1 cellular context compared by ENCODE assay signal in the genomic region with DNA sequence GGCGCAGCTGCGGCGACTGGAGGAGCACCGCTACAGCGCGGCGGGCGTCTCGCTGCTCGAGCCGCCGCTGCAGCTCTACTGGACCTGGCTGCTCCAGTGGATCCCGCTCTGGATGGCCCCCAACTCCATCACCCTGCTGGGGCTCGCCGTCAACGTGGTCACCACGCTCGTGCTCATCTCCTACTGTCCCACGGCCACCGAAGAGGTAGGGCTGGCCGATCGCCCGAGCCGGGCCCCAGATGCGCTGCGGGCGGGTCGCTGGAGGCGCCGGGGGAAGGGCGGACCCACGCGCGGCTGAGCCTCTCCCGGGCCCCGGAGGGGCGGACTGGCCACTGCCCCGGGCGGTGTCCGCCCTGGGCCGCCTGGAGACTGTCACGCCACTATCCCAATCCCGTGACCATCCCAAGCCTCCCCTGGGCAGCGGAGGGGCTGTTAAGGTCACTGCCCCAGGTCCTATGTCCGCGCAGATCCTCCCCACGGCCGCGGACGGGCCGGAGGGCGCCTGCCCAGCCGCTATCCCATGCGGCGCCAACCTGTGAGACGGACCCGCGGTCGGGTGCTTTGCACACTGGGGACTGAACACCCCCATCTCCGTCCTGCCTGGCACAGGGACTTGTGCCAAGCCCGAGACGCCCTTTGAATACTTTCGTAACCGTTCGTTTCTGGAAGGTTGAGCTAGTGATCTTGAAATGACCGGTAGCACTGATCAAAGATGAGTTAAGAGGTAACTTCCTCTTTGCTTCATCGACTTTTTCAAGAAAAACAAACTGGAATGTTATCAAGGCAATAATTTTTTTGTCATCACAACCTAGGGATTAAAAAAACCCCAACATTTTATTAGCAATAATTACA.
TF ChIP-seq lines count a peak whose summit lies in the region.

No MANE protein-coding gene starts in this region.

TF ChIP-seq in HepG2, 621 proteins besides CTCF, POLR2A, EP300 and RAD21 (continued from another document and continues in another):
- TF ChIP-seq, protein P1, sequence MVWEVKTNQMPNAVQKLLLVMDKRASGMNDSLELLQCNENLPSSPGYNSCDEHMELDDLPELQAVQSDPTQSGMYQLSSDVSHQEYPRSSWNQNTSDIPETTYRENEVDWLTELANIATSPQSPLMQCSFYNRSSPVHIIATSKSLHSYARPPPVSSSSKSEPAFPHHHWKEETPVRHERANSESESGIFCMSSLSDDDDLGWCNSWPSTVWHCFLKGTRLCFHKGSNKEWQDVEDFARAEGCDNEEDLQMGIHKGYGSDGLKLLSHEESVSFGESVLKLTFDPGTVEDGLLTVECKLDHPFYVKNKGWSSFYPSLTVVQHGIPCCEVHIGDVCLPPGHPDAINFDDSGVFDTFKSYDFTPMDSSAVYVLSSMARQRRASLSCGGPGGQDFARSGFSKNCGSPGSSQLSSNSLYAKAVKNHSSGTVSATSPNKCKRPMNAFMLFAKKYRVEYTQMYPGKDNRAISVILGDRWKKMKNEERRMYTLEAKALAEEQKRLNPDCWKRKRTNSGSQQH (CRISPR knock-in tag; IDR thresholded peaks at IDR 0.05; ENCODE audit: low read depth): no peak
- TF ChIP-seq, protein P2, sequence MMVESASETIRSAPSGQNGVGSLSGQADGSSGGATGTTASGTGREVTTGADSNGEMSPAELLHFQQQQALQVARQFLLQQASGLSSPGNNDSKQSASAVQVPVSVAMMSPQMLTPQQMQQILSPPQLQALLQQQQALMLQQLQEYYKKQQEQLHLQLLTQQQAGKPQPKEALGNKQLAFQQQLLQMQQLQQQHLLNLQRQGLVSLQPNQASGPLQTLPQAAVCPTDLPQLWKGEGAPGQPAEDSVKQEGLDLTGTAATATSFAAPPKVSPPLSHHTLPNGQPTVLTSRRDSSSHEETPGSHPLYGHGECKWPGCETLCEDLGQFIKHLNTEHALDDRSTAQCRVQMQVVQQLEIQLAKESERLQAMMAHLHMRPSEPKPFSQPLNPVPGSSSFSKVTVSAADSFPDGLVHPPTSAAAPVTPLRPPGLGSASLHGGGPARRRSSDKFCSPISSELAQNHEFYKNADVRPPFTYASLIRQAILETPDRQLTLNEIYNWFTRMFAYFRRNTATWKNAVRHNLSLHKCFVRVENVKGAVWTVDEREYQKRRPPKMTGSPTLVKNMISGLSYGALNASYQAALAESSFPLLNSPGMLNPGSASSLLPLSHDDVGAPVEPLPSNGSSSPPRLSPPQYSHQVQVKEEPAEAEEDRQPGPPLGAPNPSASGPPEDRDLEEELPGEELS (CRISPR knock-in tag; IDR thresholded peaks at IDR 0.05): 0 out of 2 replicates have a peak, but pooled peaks have one; percentile 33
- TF ChIP-seq NFATC3 (CRISPR knock-in tag; IDR thresholded peaks at IDR 0.05) (no peak), ZNF619 (CRISPR knock-in tag; IDR thresholded peaks at IDR 0.05) (no peak), ETV5 (CRISPR knock-in tag; IDR thresholded peaks at IDR 0.05; ENCODE audit: borderline replicate concordance) (peak; percentile 62; the same call in 1 of the 2 replicates), BORCS8-MEF2B (CRISPR knock-in tag; IDR thresholded peaks at IDR 0.05) (no peak), PHF5A (CRISPR knock-in tag; IDR thresholded peaks at IDR 0.05; ENCODE audit: low read depth, unreplicated experiment) (no peak), PHF8 (CRISPR knock-in tag; IDR thresholded peaks at IDR 0.05) (peak; percentile 42; the same call in 1 of the 2 replicates), ZNF124 (CRISPR knock-in tag; IDR thresholded peaks at IDR 0.05) (no peak), KAT8 (CRISPR knock-in tag; IDR thresholded peaks at IDR 0.05) (no peak), ZNF567 (CRISPR knock-in tag; IDR thresholded peaks at IDR 0.05; ENCODE audit: borderline replicate concordance) (no peak), PITX1 (CRISPR knock-in tag; IDR thresholded peaks at IDR 0.05) (no peak), ATF7 (IDR thresholded peaks at IDR 0.05) (no peak), ATF7 (CRISPR knock-in tag; IDR thresholded peaks at IDR 0.05) (no peak), NRL (CRISPR knock-in tag; IDR thresholded peaks at IDR 0.05; ENCODE audit: borderline replicate concordance) (no peak; the same call in 1 of the 2 replicates), NFE2 (CRISPR knock-in tag; IDR thresholded peaks at IDR 0.05) (no peak), CC2D1A (CRISPR knock-in tag; IDR thresholded peaks at IDR 0.05) (no peak), ZBTB1 (CRISPR knock-in tag; IDR thresholded peaks at IDR 0.05; ENCODE audit: borderline replicate concordance) (no peak), ZNF550 (CRISPR knock-in tag; IDR thresholded peaks at IDR 0.05; ENCODE audit: borderline replicate concordance) (no peak), ZSCAN9 (CRISPR knock-in tag; IDR thresholded peaks at IDR 0.05; ENCODE audit: borderline replicate concordance) (no peak), MIER2 (CRISPR knock-in tag; IDR thresholded peaks at IDR 0.05) (no peak), NCOR1 (IDR thresholded peaks at IDR 0.05; ENCODE audit: borderline replicate concordance, low read length) (no peak), DNMT1 (CRISPR knock-in tag; IDR thresholded peaks at IDR 0.05) (no peak), THAP11 (CRISPR knock-in tag; IDR thresholded peaks at IDR 0.05) (no peak), EED (CRISPR knock-in tag; IDR thresholded peaks at IDR 0.05) (no peak), RXRB (CRISPR knock-in tag; IDR thresholded peaks at IDR 0.05; ENCODE audit: borderline replicate concordance) (no peak), HMG20B (CRISPR knock-in tag; conservative IDR thresholded peaks at IDR 0.05) (no peak)
- TF ChIP-seq, protein P3, sequence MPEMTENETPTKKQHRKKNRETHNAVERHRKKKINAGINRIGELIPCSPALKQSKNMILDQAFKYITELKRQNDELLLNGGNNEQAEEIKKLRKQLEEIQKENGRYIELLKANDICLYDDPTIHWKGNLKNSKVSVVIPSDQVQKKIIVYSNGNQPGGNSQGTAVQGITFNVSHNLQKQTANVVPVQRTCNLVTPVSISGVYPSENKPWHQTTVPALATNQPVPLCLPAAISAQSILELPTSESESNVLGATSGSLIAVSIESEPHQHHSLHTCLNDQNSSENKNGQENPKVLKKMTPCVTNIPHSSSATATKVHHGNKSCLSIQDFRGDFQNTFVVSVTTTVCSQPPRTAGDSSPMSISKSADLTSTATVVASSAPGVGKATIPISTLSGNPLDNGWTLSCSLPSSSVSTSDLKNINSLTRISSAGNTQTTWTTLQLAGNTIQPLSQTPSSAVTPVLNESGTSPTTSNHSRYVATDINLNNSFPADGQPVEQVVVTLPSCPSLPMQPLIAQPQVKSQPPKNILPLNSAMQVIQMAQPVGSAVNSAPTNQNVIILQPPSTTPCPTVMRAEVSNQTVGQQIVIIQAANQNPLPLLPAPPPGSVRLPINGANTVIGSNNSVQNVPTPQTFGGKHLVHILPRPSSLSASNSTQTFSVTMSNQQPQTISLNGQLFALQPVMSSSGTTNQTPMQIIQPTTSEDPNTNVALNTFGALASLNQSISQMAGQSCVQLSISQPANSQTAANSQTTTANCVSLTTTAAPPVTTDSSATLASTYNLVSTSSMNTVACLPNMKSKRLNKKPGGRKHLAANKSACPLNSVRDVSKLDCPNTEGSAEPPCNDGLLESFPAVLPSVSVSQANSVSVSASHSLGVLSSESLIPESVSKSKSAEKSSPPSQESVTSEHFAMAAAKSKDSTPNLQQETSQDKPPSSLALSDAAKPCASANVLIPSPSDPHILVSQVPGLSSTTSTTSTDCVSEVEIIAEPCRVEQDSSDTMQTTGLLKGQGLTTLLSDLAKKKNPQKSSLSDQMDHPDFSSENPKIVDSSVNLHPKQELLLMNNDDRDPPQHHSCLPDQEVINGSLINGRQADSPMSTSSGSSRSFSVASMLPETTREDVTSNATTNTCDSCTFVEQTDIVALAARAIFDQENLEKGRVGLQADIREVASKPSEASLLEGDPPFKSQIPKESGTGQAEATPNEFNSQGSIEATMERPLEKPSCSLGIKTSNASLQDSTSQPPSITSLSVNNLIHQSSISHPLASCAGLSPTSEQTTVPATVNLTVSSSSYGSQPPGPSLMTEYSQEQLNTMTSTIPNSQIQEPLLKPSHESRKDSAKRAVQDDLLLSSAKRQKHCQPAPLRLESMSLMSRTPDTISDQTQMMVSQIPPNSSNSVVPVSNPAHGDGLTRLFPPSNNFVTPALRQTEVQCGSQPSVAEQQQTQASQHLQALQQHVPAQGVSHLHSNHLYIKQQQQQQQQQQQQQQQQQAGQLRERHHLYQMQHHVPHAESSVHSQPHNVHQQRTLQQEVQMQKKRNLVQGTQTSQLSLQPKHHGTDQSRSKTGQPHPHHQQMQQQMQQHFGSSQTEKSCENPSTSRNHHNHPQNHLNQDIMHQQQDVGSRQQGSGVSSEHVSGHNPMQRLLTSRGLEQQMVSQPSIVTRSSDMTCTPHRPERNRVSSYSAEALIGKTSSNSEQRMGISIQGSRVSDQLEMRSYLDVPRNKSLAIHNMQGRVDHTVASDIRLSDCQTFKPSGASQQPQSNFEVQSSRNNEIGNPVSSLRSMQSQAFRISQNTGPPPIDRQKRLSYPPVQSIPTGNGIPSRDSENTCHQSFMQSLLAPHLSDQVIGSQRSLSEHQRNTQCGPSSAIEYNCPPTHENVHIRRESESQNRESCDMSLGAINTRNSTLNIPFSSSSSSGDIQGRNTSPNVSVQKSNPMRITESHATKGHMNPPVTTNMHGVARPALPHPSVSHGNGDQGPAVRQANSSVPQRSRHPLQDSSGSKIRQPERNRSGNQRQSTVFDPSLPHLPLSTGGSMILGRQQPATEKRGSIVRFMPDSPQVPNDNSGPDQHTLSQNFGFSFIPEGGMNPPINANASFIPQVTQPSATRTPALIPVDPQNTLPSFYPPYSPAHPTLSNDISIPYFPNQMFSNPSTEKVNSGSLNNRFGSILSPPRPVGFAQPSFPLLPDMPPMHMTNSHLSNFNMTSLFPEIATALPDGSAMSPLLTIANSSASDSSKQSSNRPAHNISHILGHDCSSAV (CRISPR knock-in tag; IDR thresholded peaks at IDR 0.05; ENCODE audit: borderline replicate concordance): no peak
- TF ChIP-seq, protein P4, sequence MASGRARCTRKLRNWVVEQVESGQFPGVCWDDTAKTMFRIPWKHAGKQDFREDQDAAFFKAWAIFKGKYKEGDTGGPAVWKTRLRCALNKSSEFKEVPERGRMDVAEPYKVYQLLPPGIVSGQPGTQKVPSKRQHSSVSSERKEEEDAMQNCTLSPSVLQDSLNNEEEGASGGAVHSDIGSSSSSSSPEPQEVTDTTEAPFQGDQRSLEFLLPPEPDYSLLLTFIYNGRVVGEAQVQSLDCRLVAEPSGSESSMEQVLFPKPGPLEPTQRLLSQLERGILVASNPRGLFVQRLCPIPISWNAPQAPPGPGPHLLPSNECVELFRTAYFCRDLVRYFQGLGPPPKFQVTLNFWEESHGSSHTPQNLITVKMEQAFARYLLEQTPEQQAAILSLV (CRISPR knock-in tag; IDR thresholded peaks at IDR 0.05; ENCODE audit: borderline replicate concordance): no peak
- TF ChIP-seq, protein P5, sequence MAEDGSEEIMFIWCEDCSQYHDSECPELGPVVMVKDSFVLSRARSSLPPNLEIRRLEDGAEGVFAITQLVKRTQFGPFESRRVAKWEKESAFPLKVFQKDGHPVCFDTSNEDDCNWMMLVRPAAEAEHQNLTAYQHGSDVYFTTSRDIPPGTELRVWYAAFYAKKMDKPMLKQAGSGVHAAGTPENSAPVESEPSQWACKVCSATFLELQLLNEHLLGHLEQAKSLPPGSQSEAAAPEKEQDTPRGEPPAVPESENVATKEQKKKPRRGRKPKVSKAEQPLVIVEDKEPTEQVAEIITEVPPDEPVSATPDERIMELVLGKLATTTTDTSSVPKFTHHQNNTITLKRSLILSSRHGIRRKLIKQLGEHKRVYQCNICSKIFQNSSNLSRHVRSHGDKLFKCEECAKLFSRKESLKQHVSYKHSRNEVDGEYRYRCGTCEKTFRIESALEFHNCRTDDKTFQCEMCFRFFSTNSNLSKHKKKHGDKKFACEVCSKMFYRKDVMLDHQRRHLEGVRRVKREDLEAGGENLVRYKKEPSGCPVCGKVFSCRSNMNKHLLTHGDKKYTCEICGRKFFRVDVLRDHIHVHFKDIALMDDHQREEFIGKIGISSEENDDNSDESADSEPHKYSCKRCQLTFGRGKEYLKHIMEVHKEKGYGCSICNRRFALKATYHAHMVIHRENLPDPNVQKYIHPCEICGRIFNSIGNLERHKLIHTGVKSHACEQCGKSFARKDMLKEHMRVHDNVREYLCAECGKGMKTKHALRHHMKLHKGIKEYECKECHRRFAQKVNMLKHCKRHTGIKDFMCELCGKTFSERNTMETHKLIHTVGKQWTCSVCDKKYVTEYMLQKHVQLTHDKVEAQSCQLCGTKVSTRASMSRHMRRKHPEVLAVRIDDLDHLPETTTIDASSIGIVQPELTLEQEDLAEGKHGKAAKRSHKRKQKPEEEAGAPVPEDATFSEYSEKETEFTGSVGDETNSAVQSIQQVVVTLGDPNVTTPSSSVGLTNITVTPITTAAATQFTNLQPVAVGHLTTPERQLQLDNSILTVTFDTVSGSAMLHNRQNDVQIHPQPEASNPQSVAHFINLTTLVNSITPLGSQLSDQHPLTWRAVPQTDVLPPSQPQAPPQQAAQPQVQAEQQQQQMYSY (CRISPR knock-in tag; IDR thresholded peaks at IDR 0.05): no peak
- TF ChIP-seq, protein P6, sequence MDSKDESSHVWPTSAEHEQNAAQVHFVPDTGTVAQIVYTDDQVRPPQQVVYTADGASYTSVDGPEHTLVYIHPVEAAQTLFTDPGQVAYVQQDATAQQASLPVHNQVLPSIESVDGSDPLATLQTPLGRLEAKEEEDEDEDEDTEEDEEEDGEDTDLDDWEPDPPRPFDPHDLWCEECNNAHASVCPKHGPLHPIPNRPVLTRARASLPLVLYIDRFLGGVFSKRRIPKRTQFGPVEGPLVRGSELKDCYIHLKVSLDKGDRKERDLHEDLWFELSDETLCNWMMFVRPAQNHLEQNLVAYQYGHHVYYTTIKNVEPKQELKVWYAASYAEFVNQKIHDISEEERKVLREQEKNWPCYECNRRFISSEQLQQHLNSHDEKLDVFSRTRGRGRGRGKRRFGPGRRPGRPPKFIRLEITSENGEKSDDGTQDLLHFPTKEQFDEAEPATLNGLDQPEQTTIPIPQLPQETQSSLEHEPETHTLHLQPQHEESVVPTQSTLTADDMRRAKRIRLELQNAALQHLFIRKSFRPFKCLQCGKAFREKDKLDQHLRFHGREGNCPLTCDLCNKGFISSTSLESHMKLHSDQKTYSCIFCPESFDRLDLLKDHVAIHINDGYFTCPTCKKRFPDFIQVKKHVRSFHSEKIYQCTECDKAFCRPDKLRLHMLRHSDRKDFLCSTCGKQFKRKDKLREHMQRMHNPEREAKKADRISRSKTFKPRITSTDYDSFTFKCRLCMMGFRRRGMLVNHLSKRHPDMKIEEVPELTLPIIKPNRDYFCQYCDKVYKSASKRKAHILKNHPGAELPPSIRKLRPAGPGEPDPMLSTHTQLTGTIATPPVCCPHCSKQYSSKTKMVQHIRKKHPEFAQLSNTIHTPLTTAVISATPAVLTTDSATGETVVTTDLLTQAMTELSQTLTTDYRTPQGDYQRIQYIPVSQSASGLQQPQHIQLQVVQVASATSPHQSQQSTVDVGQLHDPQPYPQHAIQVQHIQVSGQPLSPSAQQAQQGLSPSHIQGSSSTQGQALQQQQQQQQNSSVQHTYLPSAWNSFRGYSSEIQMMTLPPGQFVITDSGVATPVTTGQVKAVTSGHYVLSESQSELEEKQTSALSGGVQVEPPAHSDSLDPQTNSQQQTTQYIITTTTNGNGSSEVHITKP (CRISPR knock-in tag; IDR thresholded peaks at IDR 0.05; ENCODE audit: low read depth): no peak
- TF ChIP-seq, protein P7, sequence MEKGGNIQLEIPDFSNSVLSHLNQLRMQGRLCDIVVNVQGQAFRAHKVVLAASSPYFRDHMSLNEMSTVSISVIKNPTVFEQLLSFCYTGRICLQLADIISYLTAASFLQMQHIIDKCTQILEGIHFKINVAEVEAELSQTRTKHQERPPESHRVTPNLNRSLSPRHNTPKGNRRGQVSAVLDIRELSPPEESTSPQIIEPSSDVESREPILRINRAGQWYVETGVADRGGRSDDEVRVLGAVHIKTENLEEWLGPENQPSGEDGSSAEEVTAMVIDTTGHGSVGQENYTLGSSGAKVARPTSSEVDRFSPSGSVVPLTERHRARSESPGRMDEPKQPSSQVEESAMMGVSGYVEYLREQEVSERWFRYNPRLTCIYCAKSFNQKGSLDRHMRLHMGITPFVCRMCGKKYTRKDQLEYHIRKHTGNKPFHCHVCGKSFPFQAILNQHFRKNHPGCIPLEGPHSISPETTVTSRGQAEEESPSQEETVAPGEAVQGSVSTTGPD (CRISPR knock-in tag; IDR thresholded peaks at IDR 0.05): no peak
